In the genomic region with DNA sequence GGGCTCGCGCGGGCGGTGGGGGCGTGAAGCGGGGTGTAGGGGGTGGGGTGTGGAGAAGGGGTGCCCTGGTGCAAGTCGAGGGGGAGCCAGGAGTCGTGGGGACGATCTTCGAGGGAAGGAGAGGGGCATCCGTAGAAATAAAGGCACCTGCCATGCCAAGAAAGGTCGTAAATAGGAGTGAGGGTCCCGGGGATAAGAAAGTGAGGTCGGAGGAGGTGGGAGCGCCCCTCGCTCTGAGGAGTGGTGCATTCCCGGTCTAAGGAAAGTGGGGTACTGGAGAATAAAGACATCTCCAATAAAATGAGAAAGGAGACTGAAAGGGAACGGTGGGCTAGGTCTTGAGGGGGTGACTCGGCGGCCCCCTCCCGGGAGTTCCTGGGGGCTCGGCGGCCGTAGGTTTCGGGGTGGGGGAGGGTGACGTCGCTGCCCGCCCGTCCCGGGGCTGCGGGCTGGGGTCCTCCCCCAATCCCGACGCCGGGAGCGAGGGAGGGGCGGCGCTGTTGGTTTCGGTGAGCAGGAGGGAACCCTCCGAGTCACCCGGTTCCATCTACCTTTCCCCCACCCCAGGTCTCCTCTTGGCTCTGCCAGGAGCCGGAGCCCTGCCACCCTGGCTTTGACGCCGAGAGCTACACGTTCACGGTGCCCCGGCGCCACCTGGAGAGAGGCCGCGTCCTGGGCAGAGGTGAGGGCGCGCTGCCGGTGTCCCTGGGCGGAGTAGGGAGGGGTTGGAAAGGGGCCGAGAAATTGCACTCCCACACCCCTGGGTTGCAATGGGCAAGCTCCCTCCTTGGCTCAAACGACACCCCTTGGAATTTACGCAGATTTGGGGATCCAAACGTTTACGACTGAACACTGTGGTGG, we compare ENCODE assay signal across 8 cellular contexts. TPM values are rescaled to one million over a fixed set of nuclear protein-coding genes. Genes with fewer than 3 reads are reported as not detected.
A peak's percentile ranks its signal among the peaks of the same experiment; 100 is the strongest.
DNase-seq lines count a peak whose midpoint lies in the region; ATAC-seq and TF ChIP-seq lines count a peak whose summit lies in the region.

No MANE protein-coding gene starts in this region.

- intact Hi-C loops in CD4-positive, alpha-beta memory T cell (cut with micrococcal nuclease): no loop called here
- intact Hi-C loops in naive thymus-derived CD4-positive, alpha-beta T cell (cut with micrococcal nuclease): no loop called here

- H3K4me3 ChIP-seq in CD4-positive, alpha-beta memory T cell (ENCODE audit: low read length in 2 of 2): no peak overlapping the region
- peak overlapping the region; percentile 47 for H3K4me3 ChIP-seq in ectodermal cell (ENCODE audit: insufficient read depth, low read depth, low read length)
- no peak overlapping the region for H3K4me3 ChIP-seq in naive thymus-derived CD4-positive, alpha-beta T cell (ENCODE audit: low read length)

- POLR2A ChIA-PET in CD4-positive, alpha-beta memory T cell (lab: Charles Lee; ENCODE audit: partially characterized antibody): no interaction called here
- POLR2A ChIA-PET in naive thymus-derived CD4-positive, alpha-beta T cell (lab: Charles Lee): no interaction called here
- POLR2A ChIA-PET in HEK293T (lab: Yijun Ruan, JAX): no interaction called here

- no peaks in the 10 kb centered on the region for H3K9me3 ChIP-seq in CD4-positive, alpha-beta memory T cell (ENCODE audit: control insufficient read depth in 1 of 2, low read length in 2 of 2)
- H3K9me3 ChIP-seq in ectodermal cell (ENCODE audit: control insufficient read depth, low read length): no peaks in the 10 kb centered on the region
- no peaks in the 10 kb centered on the region for H3K9me3 ChIP-seq in naive thymus-derived CD4-positive, alpha-beta T cell (ENCODE audit: control insufficient read depth in 2 of 3, low read length in 3 of 3)

- CTCF ChIA-PET in CD4-positive, alpha-beta memory T cell (lab: Charles Lee; ENCODE audit: partially characterized antibody): no interaction called here
- CTCF ChIA-PET in naive thymus-derived CD4-positive, alpha-beta T cell (lab: Charles Lee): no interaction called here
- CTCF ChIA-PET in HEK293T (lab: Yijun Ruan, JAX): interaction anchor here (0.5 kb wide), 1 partner anchor 20 kb away, joined by 4 read pairs; no protein-coding TSS in a partner anchor

- H3K4me1 Mint-ChIP-seq in CD4-positive, alpha-beta memory T cell: peaks cover 4 to 10% (median 6%) of the 10 kb centered on the region in 4 donors
- peaks cover 0 to 12% (median 10%) of the 10 kb centered on the region in 7 donors for H3K4me1 Mint-ChIP-seq in naive thymus-derived CD4-positive, alpha-beta T cell

- peak overlapping the region in 7 of 8 donors; percentile 41 to 79 (median 57) for H3K4me3 Mint-ChIP-seq in CD4-positive, alpha-beta memory T cell
- peak overlapping the region in 8 of 10 donors; percentile 38 to 75 (median 64) for H3K4me3 Mint-ChIP-seq in naive thymus-derived CD4-positive, alpha-beta T cell

- H3K9me3 Mint-ChIP-seq in CD4-positive, alpha-beta memory T cell: peaks cover 0 to 2% (median 0%) of the 10 kb centered on the region in 8 donors
- H3K9me3 Mint-ChIP-seq in naive thymus-derived CD4-positive, alpha-beta T cell: peaks cover 0 to 2% (median 0%) of the 10 kb centered on the region in 11 donors

- peaks cover 23 to 29% of the 10 kb centered on the region in 2 donors for H3K27me3 Mint-ChIP-seq in CD4-positive, alpha-beta memory T cell
- peaks cover 35 to 58% (median 43%) of the 10 kb centered on the region in 5 donors for H3K27me3 Mint-ChIP-seq in naive thymus-derived CD4-positive, alpha-beta T cell

- H3K36me3 Mint-ChIP-seq in CD4-positive, alpha-beta memory T cell: no peaks in the 10 kb centered on the region
- H3K36me3 Mint-ChIP-seq in naive thymus-derived CD4-positive, alpha-beta T cell: peaks cover 0 to 4% (median 0%) of the 10 kb centered on the region in 5 donors

- no peak for DNase-seq in CD4-positive, alpha-beta memory T cell
- DNase-seq in naive thymus-derived CD4-positive, alpha-beta T cell: peak in 1 of 9 donors; percentile 2
- no peak for DNase-seq in HEK293T (ENCODE audit: extremely low spot score)

- peak; percentile 64 for TF ChIP-seq RAD21 in Ishikawa (IDR thresholded peaks at IDR 0.05; ENCODE audit: low read depth)

- H3K27me3 ChIP-seq in CD4-positive, alpha-beta memory T cell (ENCODE audit: insufficient read depth, low read length): peaks cover 4% of the 10 kb centered on the region
- H3K27me3 ChIP-seq in ectodermal cell (ENCODE audit: control insufficient read depth, insufficient read depth, low read length, poor library complexity, severe bottlenecking): peaks cover 30% of the 10 kb centered on the region
- H3K27me3 ChIP-seq in naive thymus-derived CD4-positive, alpha-beta T cell (ENCODE audit: control insufficient read depth in 2 of 2, insufficient read depth in 2 of 2, low read length in 2 of 2): peaks cover 0 to 5% of the 10 kb centered on the region in 2 donors

- no peaks in the 10 kb centered on the region for H3K36me3 ChIP-seq in CD4-positive, alpha-beta memory T cell (ENCODE audit: insufficient read depth, low read length)
- no peaks in the 10 kb centered on the region for H3K36me3 ChIP-seq in ectodermal cell (ENCODE audit: control insufficient read depth, insufficient read depth, low read length)
- no peaks in the 10 kb centered on the region for H3K36me3 ChIP-seq in naive thymus-derived CD4-positive, alpha-beta T cell (ENCODE audit: control insufficient read depth in 2 of 3, insufficient read depth in 3 of 3, low read length in 3 of 3)

- TF ChIP-seq EP300 in Ishikawa (IDR thresholded peaks at IDR 0.05; ENCODE audit: borderline replicate concordance): peak; percentile 32; the same call in 1 of the 2 replicates

- no peaks in the 10 kb centered on the region for H3K4me1 ChIP-seq in CD4-positive, alpha-beta memory T cell (ENCODE audit: insufficient read depth, low read length)
- peaks cover 4% of the 10 kb centered on the region for H3K4me1 ChIP-seq in ectodermal cell (ENCODE audit: control insufficient read depth, insufficient read depth, low read length)
- no peaks in the 10 kb centered on the region for H3K4me1 ChIP-seq in naive thymus-derived CD4-positive, alpha-beta T cell (ENCODE audit: control insufficient read depth in 2 of 2, insufficient read depth in 2 of 2, low read length in 2 of 2)

- H3K27ac ChIP-seq in CD4-positive, alpha-beta memory T cell (ENCODE audit: low read depth, low read length): no peak overlapping the region
- H3K27ac ChIP-seq in ectodermal cell (ENCODE audit: insufficient read depth, low read depth, low read length, poor library complexity, severe bottlenecking): no peak overlapping the region
- H3K27ac ChIP-seq in naive thymus-derived CD4-positive, alpha-beta T cell (ENCODE audit: low read depth, low read length): no peak overlapping the region

- no peak for ATAC-seq in naive thymus-derived CD4-positive, alpha-beta T cell
- ATAC-seq in HG03135 (IDR thresholded peaks at IDR 0.05; ENCODE audit: unreplicated experiment) (no peak), HG02840 (IDR thresholded peaks at IDR 0.05; ENCODE audit: low FRiP score, unreplicated experiment) (no peak), GM21515 (IDR thresholded peaks at IDR 0.05; ENCODE audit: unreplicated experiment) (no peak)

- H3K27ac Mint-ChIP-seq in CD4-positive, alpha-beta memory T cell: no peak overlapping the region
- H3K27ac Mint-ChIP-seq in naive thymus-derived CD4-positive, alpha-beta T cell: peak overlapping the region in 1 of 9 donors; percentile 30

- WGBS in ectodermal cell, 2 experiments: 3% methylated on average over 58 of the region's 58 CpGs

TF ChIP-seq in Ishikawa, 13 proteins besides CTCF, POLR2A, EP300 and RAD21 (continues in another document):
- TF ChIP-seq TEAD4 (IDR thresholded peaks at IDR 0.05): peak; percentile 33
- TF ChIP-seq ZBTB7A (IDR thresholded peaks at IDR 0.05; ENCODE audit: low read depth): peak; percentile 82; the same call in 1 of the 2 replicates
- no peak for TF ChIP-seq YY1 (IDR thresholded peaks at IDR 0.05; ENCODE audit: low read depth)
- TF ChIP-seq TCF12 (IDR thresholded peaks at IDR 0.05; ENCODE audit: low read depth): peak; percentile 55; the same call in 1 of the 2 replicates
- TF ChIP-seq TAF1 (IDR thresholded peaks at IDR 0.05; ENCODE audit: low read depth): 0 out of 2 replicates have a peak, but pooled peaks have one; percentile 41
- no peak for TF ChIP-seq CREB1 (IDR thresholded peaks at IDR 0.05; ENCODE audit: low read depth)
- no peak for TF ChIP-seq CEBPB (IDR thresholded peaks at IDR 0.05)

TF ChIP-seq in HEK293T, 16 proteins besides CTCF, POLR2A, EP300 and RAD21:
- TF ChIP-seq SP1 (IDR thresholded peaks at IDR 0.05) (no peak), FOXK2 (IDR thresholded peaks at IDR 0.05) (no peak), ELF4 (IDR thresholded peaks at IDR 0.05) (no peak), NFRKB (IDR thresholded peaks at IDR 0.05) (no peak), L3MBTL2 (conservative IDR thresholded peaks at IDR 0.05) (no peak), SUZ12 (IDR thresholded peaks at IDR 0.05) (no peak)

RNA-seq across cellular contexts. Expression of gene CDH1, which starts 0.9 kb away (rescaled TPM):
- under 1 TPM; 0.20 to 0.55 TPM for total RNA-seq in CD4-positive, alpha-beta memory T cell
- polyA plus RNA-seq in CD4-positive, alpha-beta memory T cell: under 1 TPM in 1 of 2 donors, not detected in 1; 0.17 TPM
- polyA plus RNA-seq in ectodermal cell (2013, experiment 1 of 4): 4.3 TPM
- polyA plus RNA-seq in ectodermal cell (2013, experiment 2 of 4): 1.1 TPM
- polyA plus RNA-seq in ectodermal cell (2013, experiment 3 of 4): 1.1 TPM
- polyA plus RNA-seq in ectodermal cell (2013, experiment 4 of 4): 1.3 TPM
- total RNA-seq in naive thymus-derived CD4-positive, alpha-beta T cell: 1 to 10 TPM in 2 of 5 experiments, under 1 TPM in 1, not detected in 2; 0.34 to 1.3 (median 1.2) TPM
- not detected for polyA plus RNA-seq in naive thymus-derived CD4-positive, alpha-beta T cell
